20 cellular contexts compared by ENCODE assay signal in the genomic region with DNA sequence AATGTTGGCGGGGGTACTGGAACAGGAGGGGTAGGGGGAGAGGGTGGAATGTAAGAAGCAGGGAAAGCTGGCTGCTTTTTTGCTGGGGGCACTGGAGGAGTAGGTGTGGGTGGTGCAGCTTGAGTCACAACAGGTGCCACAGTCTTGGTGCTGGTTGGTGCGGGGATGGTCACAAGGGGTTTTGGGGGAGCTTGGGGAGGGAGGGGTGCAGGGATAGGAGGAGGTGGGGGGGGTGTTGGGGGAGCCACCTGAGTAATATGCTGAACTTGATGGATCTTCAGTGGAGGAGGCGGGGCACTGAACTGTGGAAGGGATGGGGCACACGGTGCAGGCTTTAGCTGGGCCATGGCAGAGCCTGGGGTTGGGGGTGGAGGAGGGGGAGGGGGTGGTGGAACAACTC.
DNase-seq lines count a peak whose midpoint lies in the region; ATAC-seq and TF ChIP-seq lines count a peak whose summit lies in the region.
"Had no signal": no experiment of that assay in that cellular context is flagged by ENCODE, and none has a peak within 500 bp of the region (broad histone marks: within the 10 kb centered on the region; RNA-seq: fewer than 3 reads in every experiment).

No MANE protein-coding gene starts in this region.

- CTCF ChIA-PET in activated CD4-positive, alpha-beta T cell treated with anti-CD3 and anti-CD28 coated beads for 36 hours (lab: Charles Lee): no interaction called here

- H3K4me1 Mint-ChIP-seq in T-helper 17 cell: peaks cover 3% of the 10 kb centered on the region
- H3K4me1 Mint-ChIP-seq in endothelial cell (ENCODE audit: unreplicated experiment): peaks cover 55% of the 10 kb centered on the region
- H3K4me1 Mint-ChIP-seq in nephron progenitor cell: peaks cover 47% of the 10 kb centered on the region
- H3K4me1 Mint-ChIP-seq in activated CD4-positive, alpha-beta T cell treated with anti-CD3 and anti-CD28 coated beads for 36 hours: no peaks in the 10 kb centered on the region
- H3K4me1 Mint-ChIP-seq: B cell had no signal

- no peak overlapping the region for H3K27ac Mint-ChIP-seq in T-helper 17 cell
- no peak overlapping the region for H3K27ac Mint-ChIP-seq in endothelial cell (ENCODE audit: unreplicated experiment)
- peak overlapping the region; percentile 72 for H3K27ac Mint-ChIP-seq in nephron progenitor cell
- no peak overlapping the region for H3K27ac Mint-ChIP-seq in activated CD4-positive, alpha-beta T cell treated with anti-CD3 and anti-CD28 coated beads for 36 hours
- H3K27ac Mint-ChIP-seq: B cell; CD8-positive, alpha-beta T cell had no signal

- no peak for ATAC-seq in T-helper 17 cell
- ATAC-seq in HG03135 (IDR thresholded peaks at IDR 0.05; ENCODE audit: unreplicated experiment): no peak
- no peak for ATAC-seq in activated CD4-positive, alpha-beta T cell treated with anti-CD3 and anti-CD28 coated beads for 36 hours
- ATAC-seq: CD8-positive, alpha-beta T cell; GM12878; HCT116 had no signal

- no peaks in the 10 kb centered on the region for H3K9me3 ChIP-seq in T-helper 17 cell (ENCODE audit: control insufficient read depth, low read length, poor library complexity, severe bottlenecking)
- H3K9me3 ChIP-seq: BLaER1, Caco-2 had no signal

- H3K9me3 Mint-ChIP-seq in endothelial cell (ENCODE audit: unreplicated experiment) (no peaks in the 10 kb centered on the region), nephron progenitor cell (no peaks in the 10 kb centered on the region)
- no peaks in the 10 kb centered on the region for H3K9me3 Mint-ChIP-seq in activated CD4-positive, alpha-beta T cell treated with anti-CD3 and anti-CD28 coated beads for 36 hours (ENCODE audit: low read depth)
- H3K9me3 Mint-ChIP-seq: CD4-positive, CD25-positive, alpha-beta regulatory T cell; CD8-positive, alpha-beta T cell; H9 had no signal

- intact Hi-C loops in activated CD4-positive, alpha-beta T cell treated with anti-CD3 and anti-CD28 coated beads for 36 hours (cut with DNase I, micrococcal nuclease): no loop called here

- H3K27me3 Mint-ChIP-seq in T-helper 17 cell (no peaks in the 10 kb centered on the region), endothelial cell (ENCODE audit: unreplicated experiment) (no peaks in the 10 kb centered on the region), nephron progenitor cell (ENCODE audit: low read depth, poor library complexity) (peaks cover 3% of the 10 kb centered on the region)
- no peaks in the 10 kb centered on the region for H3K27me3 Mint-ChIP-seq in activated CD4-positive, alpha-beta T cell treated with anti-CD3 and anti-CD28 coated beads for 36 hours
- H3K27me3 Mint-ChIP-seq: B cell; CD4-positive, CD25-positive, alpha-beta regulatory T cell had no signal

- DNase-seq in T-helper 17 cell (no peak), endothelial cell (ENCODE audit: low spot score) (no peak), nephron progenitor cell (no peak), islet precursor cell (no peak), DMS 273 (lab: John Stamatoyannopoulos, UW; ENCODE audit: unreplicated experiment) (no peak)
- no peak for DNase-seq in activated CD4-positive, alpha-beta T cell treated with anti-CD3 and anti-CD28 coated beads for 36 hours
- DNase-seq: Caco-2; CD4-positive, CD25-positive, alpha-beta regulatory T cell; CD8-positive, alpha-beta T cell; DMS 273 treated with DMSO at 0.1 percent for 48 hours; DMS79; EL; GDM1; GM23248; H9 had no signal

- TF ChIP-seq CTCF in endothelial cell (IDR thresholded peaks at IDR 0.05; ENCODE audit: unreplicated experiment) (no peak), nephron progenitor cell (IDR thresholded peaks at IDR 0.05) (no peak)

- H3K4me3 Mint-ChIP-seq in T-helper 17 cell: peak overlapping the region; percentile 12
- H3K4me3 Mint-ChIP-seq in endothelial cell (ENCODE audit: unreplicated experiment): peak overlapping the region; percentile 73
- no peak overlapping the region for H3K4me3 Mint-ChIP-seq in nephron progenitor cell
- H3K4me3 Mint-ChIP-seq in activated CD4-positive, alpha-beta T cell treated with anti-CD3 and anti-CD28 coated beads for 36 hours: no peak overlapping the region
- H3K4me3 Mint-ChIP-seq: B cell; CD4-positive, CD25-positive, alpha-beta regulatory T cell; CD8-positive, alpha-beta T cell; H9 had no signal

- H3K36me3 Mint-ChIP-seq in T-helper 17 cell (ENCODE audit: low read depth): peaks cover 6% of the 10 kb centered on the region
- peaks cover 41% of the 10 kb centered on the region for H3K36me3 Mint-ChIP-seq in endothelial cell (ENCODE audit: low read depth, unreplicated experiment)
- H3K36me3 Mint-ChIP-seq in nephron progenitor cell (ENCODE audit: low read depth): peaks cover 51% of the 10 kb centered on the region
- peaks cover 12% of the 10 kb centered on the region for H3K36me3 Mint-ChIP-seq in activated CD4-positive, alpha-beta T cell treated with anti-CD3 and anti-CD28 coated beads for 36 hours (ENCODE audit: low read depth)
- H3K36me3 Mint-ChIP-seq: CD8-positive, alpha-beta T cell had no signal

- POLR2A ChIA-PET in activated CD4-positive, alpha-beta T cell treated with anti-CD3 and anti-CD28 coated beads for 36 hours (lab: Charles Lee): no interaction called here

Comparison
In these comparisons a context has a peak if more than half of its experiments do, and no peak if none do; other contexts are left out.
1. H3K4me3 Mint-ChIP-seq: peak in T-helper 17 cell (single experiment) and endothelial cell (single experiment); none in nephron progenitor cell (single experiment) and activated CD4-positive, alpha-beta T cell treated with anti-CD3 and anti-CD28 coated beads for 36 hours (single experiment).